ENCODE assay signal across 1 cellular context in the genomic region with DNA sequence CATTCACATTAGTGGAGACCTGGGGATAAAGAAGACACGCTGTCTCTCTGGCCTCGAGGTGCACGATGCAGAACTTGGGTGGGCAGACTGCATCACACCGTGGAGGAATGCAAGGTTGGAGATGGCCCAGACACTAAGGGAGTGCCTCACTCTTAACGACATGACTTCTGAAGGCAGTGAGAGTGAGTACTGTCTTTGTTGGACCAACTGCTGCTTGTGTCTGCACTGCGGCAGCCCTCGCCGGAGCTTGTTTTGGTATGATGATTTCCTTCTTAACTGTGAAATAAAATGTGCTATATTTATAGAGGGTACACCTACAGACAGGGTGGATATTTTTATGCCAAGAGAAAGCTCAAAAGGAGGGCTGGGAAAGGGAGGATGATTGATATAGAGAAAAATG.
TF ChIP-seq lines count a peak whose summit lies in the region.

No MANE protein-coding gene starts in this region.

TF ChIP-seq in WTC11, 78 proteins besides CTCF, POLR2A, EP300 and RAD21 (continued from another document):
- TF ChIP-seq CREB1 (CRISPR knock-in tag; IDR thresholded peaks at IDR 0.05) = no peak
- TF ChIP-seq OVOL2 (CRISPR knock-in tag; IDR thresholded peaks at IDR 0.05; ENCODE audit: borderline replicate concordance) = no peak
- TF ChIP-seq ERG (CRISPR knock-in tag; IDR thresholded peaks at IDR 0.05) = no peak
- no peak for TF ChIP-seq ZNF232 (CRISPR knock-in tag; IDR thresholded peaks at IDR 0.05)
- no peak for TF ChIP-seq RORB (CRISPR knock-in tag; IDR thresholded peaks at IDR 0.05)
- TF ChIP-seq MYBL2 (CRISPR knock-in tag; IDR thresholded peaks at IDR 0.05) = no peak
